Comparison of ENCODE assay signal across 8 cellular contexts in the genomic region with DNA sequence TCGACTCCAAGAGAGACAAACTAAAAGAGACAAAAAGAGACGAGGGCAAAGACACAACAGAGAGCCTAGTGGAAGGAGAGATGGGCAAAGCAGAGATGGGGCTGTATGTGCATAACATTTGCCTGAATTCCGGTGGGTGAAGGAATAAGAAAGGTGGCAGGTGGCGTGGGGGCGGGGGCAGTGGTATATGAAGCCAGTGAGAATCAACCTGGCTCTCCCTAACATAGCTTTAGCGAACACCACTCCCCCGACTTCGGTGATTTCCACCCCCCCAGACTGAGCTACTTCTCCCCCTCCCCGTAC.
A peak's percentile ranks its signal among the peaks of the same experiment; 100 is the strongest.
DNase-seq lines count a peak whose midpoint lies in the region; ATAC-seq and TF ChIP-seq lines count a peak whose summit lies in the region.

No MANE protein-coding gene starts in this region.

- ATAC-seq in GM18502 (IDR thresholded peaks at IDR 0.05; ENCODE audit: poor library complexity, unreplicated experiment) (peak; percentile 0), HG02970 (IDR thresholded peaks at IDR 0.05; ENCODE audit: low FRiP score, unreplicated experiment) (no peak), GM19395 (IDR thresholded peaks at IDR 0.05; ENCODE audit: unreplicated experiment) (no peak), GM19351 (IDR thresholded peaks at IDR 0.05; ENCODE audit: unreplicated experiment) (no peak)

- no peaks in the 10 kb centered on the region for H3K27me3 ChIP-seq in SU-DHL-6 (ENCODE audit: low read length)

- no peaks in the 10 kb centered on the region for H3F3A ChIP-seq in SU-DHL-6 (ENCODE audit: insufficient read depth)

- peak overlapping the region; percentile 79 for H3K9ac ChIP-seq in SU-DHL-6 (ENCODE audit: low read length)

- peak overlapping the region; percentile 59 for H3K4me2 ChIP-seq in SU-DHL-6 (ENCODE audit: low read depth, low read length, poor library complexity, severe bottlenecking)

- H3K9me3 ChIP-seq in SU-DHL-6 (ENCODE audit: insufficient read depth, low read length): no peaks in the 10 kb centered on the region

- TF ChIP-seq CTCF in SU-DHL-6 (IDR thresholded peaks at IDR 0.05; ENCODE audit: insufficient read depth, low read length, poor library complexity, severe bottlenecking) (no peak), foreskin fibroblast (IDR thresholded peaks at IDR 0.05; ENCODE audit: low read depth, low read length) (no peak)

- no peak overlapping the region for H2AFZ ChIP-seq in SU-DHL-6 (ENCODE audit: low read depth, low read length, severe bottlenecking)

- H3K9me2 ChIP-seq in SU-DHL-6 (replicated peaks; ENCODE audit: insufficient read depth, low read length): no peaks in the 10 kb centered on the region

- no peak for DNase-seq in foreskin fibroblast
- no peak for DNase-seq in NCI-H187 (lab: John Stamatoyannopoulos, UW)

- H3K4me3 ChIP-seq in SU-DHL-6 (ENCODE audit: insufficient read depth, low read length, poor library complexity, severe bottlenecking) (peak overlapping the region; percentile 57), foreskin fibroblast (ENCODE audit: low read depth in 1 of 2, low read length in 2 of 2) (peak overlapping the region; percentile 72 to 73), skin epidermis (peak overlapping the region; percentile 39 to 69 (median 49))

- H4K20me1 ChIP-seq in SU-DHL-6 (ENCODE audit: low read depth, low read length): no peaks in the 10 kb centered on the region

- H3K36me3 ChIP-seq in SU-DHL-6 (ENCODE audit: low read length): no peaks in the 10 kb centered on the region; the same call in 1 of the 2 replicates

- H3K27ac ChIP-seq in SU-DHL-6 (ENCODE audit: low read depth, low read length): peak overlapping the region; percentile 15; the same call in 1 of the 2 replicates
- H3K27ac ChIP-seq in skin epidermis: peak overlapping the region in 19 of 21 experiments; percentile 71 to 96 (median 86)

- no peaks in the 10 kb centered on the region for H3K79me2 ChIP-seq in SU-DHL-6 (ENCODE audit: insufficient read depth, low read length)
